Comparison of ENCODE assay signal across 11 cellular contexts in genomic region chr10:95279042-95279820, GRCh38. TPM values are rescaled to one million over a fixed set of nuclear protein-coding genes. Genes with fewer than 3 reads are reported as not detected.
A peak's percentile ranks its signal among the peaks of the same experiment; 100 is the strongest.
DNase-seq lines count a peak whose midpoint lies in the region; ATAC-seq, FAIRE-seq and TF ChIP-seq lines count a peak whose summit lies in the region.
"Had no signal": no experiment of that assay in that cellular context is flagged by ENCODE, and none has a peak within 500 bp of the region (broad histone marks: within the 10 kb centered on the region; RNA-seq: fewer than 3 reads in every experiment).

No MANE protein-coding gene starts in this region.

- TF ChIP-seq RAD21 in HepG2 (CRISPR knock-in tag; IDR thresholded peaks at IDR 0.05) = no peak

- no peaks in the 10 kb centered on the region for H3K27me3 Mint-ChIP-seq in MCF 10A (ENCODE audit: insufficient read depth, unreplicated experiment)
- peaks cover 3% of the 10 kb centered on the region for H3K27me3 Mint-ChIP-seq in activated CD8-positive, alpha-beta T cell treated with anti-CD3 and anti-CD28 coated beads for 36 hours
- peaks cover 10% of the 10 kb centered on the region for H3K27me3 Mint-ChIP-seq in activated CD8-positive, alpha-beta T cell treated with anti-CD3 and anti-CD28 coated beads, Interleukin-2, amount 10 ng/mL, durations not matched to agents 7 days and 5 days (ENCODE audit: low read depth)

- H3K27ac ChIP-seq in HepG2 (ENCODE audit: extremely low read length, insufficient read depth, low read length) (peak overlapping the region; percentile 68), urinary bladder (ENCODE audit: low read depth) (peak overlapping the region; percentile 57)

- H3K4me1 Mint-ChIP-seq in MCF 10A (ENCODE audit: insufficient read depth, unreplicated experiment) = peaks cover 41% of the 10 kb centered on the region
- H3K4me1 Mint-ChIP-seq in activated CD8-positive, alpha-beta T cell treated with anti-CD3 and anti-CD28 coated beads for 36 hours (ENCODE audit: low read depth) = no peaks in the 10 kb centered on the region
- H3K4me1 Mint-ChIP-seq in activated CD8-positive, alpha-beta T cell treated with anti-CD3 and anti-CD28 coated beads, Interleukin-2, amount 10 ng/mL, durations not matched to agents 7 days and 5 days (ENCODE audit: low read depth) = no peaks in the 10 kb centered on the region

- H4K20me1 ChIP-seq in HepG2 (ENCODE audit: insufficient read depth, low read length) = peaks cover 12% of the 10 kb centered on the region; the same call in 1 of the 2 replicates

- intact Hi-C loops in MCF 10A (cut with micrococcal nuclease) = no loop called here
- intact Hi-C loops in HepG2 (cut with micrococcal nuclease; ENCODE audit: unreplicated experiment) = no loop called here
- intact Hi-C loops in activated CD8-positive, alpha-beta T cell treated with anti-CD3 and anti-CD28 coated beads for 36 hours (cut with micrococcal nuclease) = no loop called here

- no peaks in the 10 kb centered on the region for H3K27me3 ChIP-seq in HepG2 (ENCODE audit: control insufficient read depth in 1 of 2, insufficient read depth in 2 of 2, low read length in 2 of 2)

- TF ChIP-seq POLR2A in HepG2 (IDR thresholded peaks at IDR 0.05; ENCODE audit: insufficient read depth in 1 of 2, low read depth in 2 of 2, low read length in 2 of 2) = no peak

- BruUV-seq in MCF 10A (replicated peaks; lab: Mats Ljungman, UMichigan) (no TSS peak), HepG2 (replicated peaks; lab: Mats Ljungman, UMichigan) (no TSS peak)

- CTCF ChIA-PET in MCF 10A (lab: Yijun Ruan, JAX) = interaction anchor here (0.6 to 3.1 kb wide), 9 partner anchors 9 to 916 kb away, joined by 3 to 31 read pairs (median 4); no protein-coding TSS in a partner anchor
- CTCF ChIA-PET in HepG2 (lab: Yijun Ruan, JAX; ENCODE audit: low intra/inter-chr PET ratio, low total read pairs) = no interaction called here
- CTCF ChIA-PET in activated CD8-positive, alpha-beta T cell treated with anti-CD3 and anti-CD28 coated beads for 36 hours (lab: Charles Lee) = interaction anchor here (1.2 to 1.3 kb wide), 2 partner anchors 32 to 84 kb away, joined by 3 to 6 read pairs; no protein-coding TSS in a partner anchor
- CTCF ChIA-PET in activated CD8-positive, alpha-beta T cell treated with anti-CD3 and anti-CD28 coated beads, Interleukin-2, amount 10 ng/mL, durations not matched to agents 7 days and 5 days (lab: Charles Lee) = interaction anchor here (1.4 to 1.9 kb wide), 2 partner anchors 33 to 36 kb away, joined by 4 to 7 read pairs; no protein-coding TSS in a partner anchor

- ATAC-seq in HG02642 (IDR thresholded peaks at IDR 0.05; ENCODE audit: poor library complexity, unreplicated experiment) (peak; percentile 54), HepG2 (no peak), GM21526 (IDR thresholded peaks at IDR 0.05; ENCODE audit: low FRiP score, unreplicated experiment) (no peak)
- no peak for ATAC-seq in activated CD8-positive, alpha-beta T cell treated with anti-CD3 and anti-CD28 coated beads for 36 hours
- no peak for ATAC-seq in activated CD8-positive, alpha-beta T cell treated with anti-CD3 and anti-CD28 coated beads, Interleukin-2, amount 10 ng/mL, durations not matched to agents 7 days and 5 days
- ATAC-seq: naive thymus-derived CD8-positive, alpha-beta T cell had no signal

- no peak overlapping the region for H2AFZ ChIP-seq in HepG2 (ENCODE audit: low read length)

- H3K9ac ChIP-seq in HepG2 (ENCODE audit: insufficient read depth, low read depth, low read length) = peak overlapping the region; percentile 10; the same call in 1 of the 2 replicates

- TF ChIP-seq EP300 in HepG2 (IDR thresholded peaks at IDR 0.05; ENCODE audit: low read depth in 2 of 2, low read length in 2 of 2) = no peak
- no peak for TF ChIP-seq EP300 in HepG2 (CRISPR knock-in tag; IDR thresholded peaks at IDR 0.05; ENCODE audit: borderline replicate concordance)

- H3K9me3 ChIP-seq in HepG2 (ENCODE audit: low read length) = no peaks in the 10 kb centered on the region

- 47% methylated on average over 4 of the region's 4 CpGs for WGBS in HepG2 (ENCODE audit: low lambda C conversion rate)
- 53% methylated on average over 4 of the region's 4 CpGs for WGBS in urinary bladder

- peak; percentile 57 for DNase-seq in MCF 10A (ENCODE audit: unreplicated experiment)
- DNase-seq in HepG2 (ENCODE audit: low spot score) = no peak
- DNase-seq in activated CD4-positive, CD25-positive, alpha-beta regulatory T cell (lab: John Stamatoyannopoulos, UW) = no peak
- no peak for DNase-seq in activated CD8-positive, alpha-beta T cell treated with anti-CD3 and anti-CD28 coated beads for 36 hours
- no peak for DNase-seq in activated CD8-positive, alpha-beta T cell treated with anti-CD3 and anti-CD28 coated beads, Interleukin-2, amount 10 ng/mL, durations not matched to agents 7 days and 5 days
- DNase-seq: naive thymus-derived CD8-positive, alpha-beta T cell had no signal

- no peaks in the 10 kb centered on the region; a peak in 1 of 5 replicates for H3K36me3 ChIP-seq in HepG2 (replicated peaks in 1 of 2; ENCODE audit: control insufficient read depth in 1 of 2, insufficient read depth in 2 of 2, low read length in 2 of 2)
- no peaks in the 10 kb centered on the region for H3K36me3 ChIP-seq in urinary bladder (ENCODE audit: insufficient read depth)

- no peaks in the 10 kb centered on the region for H3K9me3 Mint-ChIP-seq in MCF 10A (ENCODE audit: unreplicated experiment)
- no peaks in the 10 kb centered on the region for H3K9me3 Mint-ChIP-seq in activated CD8-positive, alpha-beta T cell treated with anti-CD3 and anti-CD28 coated beads for 36 hours
- H3K9me3 Mint-ChIP-seq in activated CD8-positive, alpha-beta T cell treated with anti-CD3 and anti-CD28 coated beads, Interleukin-2, amount 10 ng/mL, durations not matched to agents 7 days and 5 days (ENCODE audit: insufficient read depth) = no peaks in the 10 kb centered on the region
- H3K9me3 Mint-ChIP-seq: naive thymus-derived CD8-positive, alpha-beta T cell had no signal

- H3K27ac Mint-ChIP-seq in MCF 10A (ENCODE audit: low read depth, unreplicated experiment) = peak overlapping the region; percentile 63
- no peak overlapping the region for H3K27ac Mint-ChIP-seq in activated CD8-positive, alpha-beta T cell treated with anti-CD3 and anti-CD28 coated beads for 36 hours
- no peak overlapping the region for H3K27ac Mint-ChIP-seq in activated CD8-positive, alpha-beta T cell treated with anti-CD3 and anti-CD28 coated beads, Interleukin-2, amount 10 ng/mL, durations not matched to agents 7 days and 5 days
- H3K27ac Mint-ChIP-seq: naive thymus-derived CD8-positive, alpha-beta T cell had no signal

- in situ Hi-C loops in HepG2 (cut with HindIII; ENCODE audit: extremely low pct_ligation_motif_present, low pct_unique_long_range_greater_than_20kb) = no loop called here

- peaks cover 99% of the 10 kb centered on the region for H3K4me1 ChIP-seq in HepG2 (ENCODE audit: insufficient read depth, low read length)
- peaks cover 4% of the 10 kb centered on the region for H3K4me1 ChIP-seq in urinary bladder (ENCODE audit: insufficient read depth)

- TF ChIP-seq CTCF in MCF 10A (IDR thresholded peaks at IDR 0.05; ENCODE audit: unreplicated experiment) = no peak
- TF ChIP-seq CTCF in HepG2 (CRISPR knock-in tag; IDR thresholded peaks at IDR 0.05) = no peak
- no peak for TF ChIP-seq CTCF in activated CD8-positive, alpha-beta T cell treated with anti-CD3 and anti-CD28 coated beads for 36 hours (IDR thresholded peaks at IDR 0.05)

- H3K4me3 Mint-ChIP-seq in MCF 10A (ENCODE audit: unreplicated experiment) = no peak overlapping the region
- H3K4me3 Mint-ChIP-seq in activated CD8-positive, alpha-beta T cell treated with anti-CD3 and anti-CD28 coated beads for 36 hours = no peak overlapping the region
- no peak overlapping the region for H3K4me3 Mint-ChIP-seq in activated CD8-positive, alpha-beta T cell treated with anti-CD3 and anti-CD28 coated beads, Interleukin-2, amount 10 ng/mL, durations not matched to agents 7 days and 5 days
- H3K4me3 Mint-ChIP-seq: naive thymus-derived CD8-positive, alpha-beta T cell had no signal

- no peak for FAIRE-seq in HepG2 (lab: Jason Lieb, UNC)
- FAIRE-seq: endometrium had no signal

- no peaks in the 10 kb centered on the region for H3K36me3 Mint-ChIP-seq in MCF 10A (ENCODE audit: insufficient read depth, unreplicated experiment)
- no peaks in the 10 kb centered on the region for H3K36me3 Mint-ChIP-seq in activated CD8-positive, alpha-beta T cell treated with anti-CD3 and anti-CD28 coated beads for 36 hours (ENCODE audit: low read depth)
- H3K36me3 Mint-ChIP-seq in activated CD8-positive, alpha-beta T cell treated with anti-CD3 and anti-CD28 coated beads, Interleukin-2, amount 10 ng/mL, durations not matched to agents 7 days and 5 days (ENCODE audit: low read depth) = no peaks in the 10 kb centered on the region
- H3K36me3 Mint-ChIP-seq: naive thymus-derived CD8-positive, alpha-beta T cell had no signal

- peak overlapping the region; percentile 52 for H3K4me2 ChIP-seq in HepG2 (ENCODE audit: low read depth, low read length)

- POLR2A ChIA-PET in MCF 10A (lab: Yijun Ruan, JAX) = interaction anchor here (0.6 to 2.3 kb wide), 4 partner anchors 9 to 737 kb away, joined by 3 to 19 read pairs (median 3); no protein-coding TSS in a partner anchor
- POLR2A ChIA-PET in HepG2 (lab: Yijun Ruan, JAX) = interaction anchor here (1.3 to 5.9 kb wide), 4 partner anchors 10 to 67 kb away, joined by 4 to 41 read pairs (median 10); partner anchors contain the start of gene PDLIM1
- POLR2A ChIA-PET in activated CD8-positive, alpha-beta T cell treated with anti-CD3 and anti-CD28 coated beads for 36 hours (lab: Charles Lee) = no interaction called here
- POLR2A ChIA-PET in activated CD8-positive, alpha-beta T cell treated with anti-CD3 and anti-CD28 coated beads, Interleukin-2, amount 10 ng/mL, durations not matched to agents 7 days and 5 days (lab: Charles Lee) = no interaction called here

- H3K79me2 ChIP-seq in HepG2 (ENCODE audit: insufficient read depth, low read length) = peaks cover 99% of the 10 kb centered on the region

- H3K4me3 ChIP-seq in HepG2 (replicated peaks in 1 of 3; ENCODE audit: insufficient read depth in 1 of 3, low read depth in 2 of 3, low read length in 3 of 3) = no peak overlapping the region; a peak in 1 of 6 replicates
- H3K4me3 ChIP-seq in urinary bladder (ENCODE audit: low read depth, low read length) = no peak overlapping the region
- H3K4me3 ChIP-seq: K562 had no signal

RNA-seq across cellular contexts. Expression of gene PDLIM1, which starts 11.6 kb away (rescaled TPM):
- 74.6 and 98.1 TPM in 2 replicates for total RNA-seq in MCF 10A (2022)
- 123 and 183 TPM in 2 replicates for total RNA-seq in HepG2 (2016; rRNA removed; fragmentation: Illumina TruSeq; extraction: Trizol)
- total RNA-seq in HepG2 (2016; cell fraction: cytosol; rRNA removed; fragmentation: Illumina TruSeq; extraction: Trizol; ENCODE audit: low read depth) = 60.3 and 60.8 TPM in 2 replicates
- 116 and 166 TPM in 2 replicates for total RNA-seq in HepG2 (2016; cell fraction: insoluble cytoplasmic fraction; rRNA removed; fragmentation: Illumina TruSeq; extraction: Trizol)
- total RNA-seq in HepG2 (2016; cell fraction: membrane; rRNA removed; fragmentation: Illumina TruSeq; extraction: Trizol) = 123 and 134 TPM in 2 replicates
- total RNA-seq in HepG2 (2016; cell fraction: nucleus; rRNA removed; fragmentation: Illumina TruSeq; extraction: Trizol) = 78.1 and 97.1 TPM in 2 replicates
- polyA plus RNA-seq in HepG2 (2011; rRNA removed) = 109 and 119 TPM in 2 replicates
- polyA plus RNA-seq in HepG2 (2011; cell fraction: cytosol; rRNA removed) = 149 and 160 TPM in 2 replicates
- polyA plus RNA-seq in HepG2 (2011; cell fraction: nucleus; rRNA removed) = 55.5 and 63.7 TPM in 2 replicates
- polyA plus RNA-seq in HepG2 (2012) = 173 and 180 TPM in 2 replicates
- 184 TPM in 2 replicates for polyA plus RNA-seq in HepG2 (2016; cell fraction: cytosol; fragmentation: Illumina TruSeq; extraction: Trizol; ENCODE audit: low read depth)
- polyA plus RNA-seq in HepG2 (2016; cell fraction: insoluble cytoplasmic fraction; fragmentation: Illumina TruSeq; extraction: Trizol; ENCODE audit: low read depth) = 383 and 451 TPM in 2 replicates
- polyA plus RNA-seq in HepG2 (2016; cell fraction: membrane; fragmentation: Illumina TruSeq; extraction: Trizol; ENCODE audit: low read depth) = 281 and 307 TPM in 2 replicates
- polyA plus RNA-seq in HepG2 (2016; cell fraction: nucleus; fragmentation: Illumina TruSeq; extraction: Trizol; ENCODE audit: insufficient read depth, low read depth) = 213 and 214 TPM in 2 replicates
- 16.6 and 146 TPM in 2 replicates for polyA minus RNA-seq in HepG2 (2011; rRNA and poly(A)+ RNA removed; ENCODE audit: low replicate concordance)
- polyA minus RNA-seq in HepG2 (2011; cell fraction: cytosol; rRNA and poly(A)+ RNA removed) = 132 and 136 TPM in 2 replicates
- polyA minus RNA-seq in HepG2 (2011; cell fraction: nucleus; rRNA and poly(A)+ RNA removed) = 53.7 and 70.4 TPM in 2 replicates
- total RNA-seq in urinary bladder = 24.4 TPM
- polyA plus RNA-seq in urinary bladder = 217 TPM
- 1 to 10 TPM in 1 of 2 experiments, under 1 TPM in 1; 0.74 to 1.1 TPM for total RNA-seq in activated CD8-positive, alpha-beta T cell treated with anti-CD3 and anti-CD28 coated beads for 36 hours
- 1 to 10 TPM; 9.4 to 9.5 TPM for total RNA-seq in activated CD8-positive, alpha-beta T cell treated with anti-CD3 and anti-CD28 coated beads, Interleukin-2, amount 10 ng/mL, durations not matched to agents 7 days and 5 days

Comparison
In these comparisons a context has a peak if more than half of its experiments do, and no peak if none do; other contexts are left out.
1. RNA of gene PDLIM1, which starts 11.6 kb away (total RNA-seq): 60.3 to 183 TPM in HepG2, 74.6 to 98.1 TPM in MCF 10A, 24.4 TPM in urinary bladder (single experiment) and 9.4 to 9.5 TPM in activated CD8-positive, alpha-beta T cell treated with anti-CD3 and anti-CD28 coated beads, Interleukin-2, amount 10 ng/mL, durations not matched to agents 7 days and 5 days; 0.74 to 1.1 TPM in activated CD8-positive, alpha-beta T cell treated with anti-CD3 and anti-CD28 coated beads for 36 hours; every median in the first group is over 4 times any median in the second.
2. POLR2A ChIA-PET loops: an anchor here in MCF 10A (0.6 to 2.3 kb wide) and HepG2 (1.3 to 5.9 kb wide); none called in activated CD8-positive, alpha-beta T cell treated with anti-CD3 and anti-CD28 coated beads for 36 hours and activated CD8-positive, alpha-beta T cell treated with anti-CD3 and anti-CD28 coated beads, Interleukin-2, amount 10 ng/mL, durations not matched to agents 7 days and 5 days.